Comparison of ENCODE assay signal across 14 cellular contexts in genomic region chr12:67747869-67748760, GRCh38.
A peak's percentile ranks its signal among the peaks of the same experiment; 100 is the strongest.
DNase-seq lines count a peak whose midpoint lies in the region; ATAC-seq, FAIRE-seq and TF ChIP-seq lines count a peak whose summit lies in the region.
"Had no signal": no experiment of that assay in that cellular context is flagged by ENCODE, and none has a peak within 500 bp of the region (broad histone marks: within the 10 kb centered on the region; RNA-seq: fewer than 3 reads in every experiment).

No MANE protein-coding gene starts in this region.

- H3K4me3 ChIP-seq in A549 (no peak overlapping the region), body of pancreas (no peak overlapping the region), keratinocyte (ENCODE audit: control insufficient read depth in 2 of 3, extremely low read depth in 1 of 3, insufficient read depth in 2 of 3, low read depth in 1 of 3, low read length in 3 of 3) (no peak overlapping the region), GM23338 (no peak overlapping the region)
- H3K4me3 ChIP-seq: GM12878, ovary, vagina had no signal

- H3K27me3 Mint-ChIP-seq in osteocyte (ENCODE audit: unreplicated experiment) (no peaks in the 10 kb centered on the region), GM23338 (ENCODE audit: insufficient read depth, low read depth, poor library complexity) (peaks cover 1% of the 10 kb centered on the region)

- no peak overlapping the region for H3K4me3 Mint-ChIP-seq in osteocyte (ENCODE audit: unreplicated experiment)
- H3K4me3 Mint-ChIP-seq in GM23338 = no peak overlapping the region
- H3K4me3 Mint-ChIP-seq: activated T-cell treated with anti-CD3 and anti-CD28 coated beads, Interleukin-2, amount 50 U/mL, for 72 hours; immature natural killer cell had no signal

- no peak; a peak in 1 of 5 replicates for TF ChIP-seq EP300 in A549 (IDR thresholded peaks at IDR 0.05)

- no peak for TF ChIP-seq CTCF in A549 (IDR thresholded peaks at IDR 0.05)
- TF ChIP-seq CTCF in body of pancreas (IDR thresholded peaks at IDR 0.05) = peak in 3 of 7 experiments; percentile 9 to 32 (median 29)
- no peak for TF ChIP-seq CTCF in keratinocyte (optimal IDR thresholded peaks at IDR 0.05 in 1 of 3, IDR thresholded peaks at IDR 0.05 in 1 of 3, conservative IDR thresholded peaks at IDR 0.05 in 1 of 3; ENCODE audit: extremely low read depth in 1 of 3, insufficient read depth in 2 of 3, low read length in 3 of 3)
- TF ChIP-seq CTCF in osteocyte (IDR thresholded peaks at IDR 0.05) = no peak
- TF ChIP-seq CTCF in GM23338 (conservative IDR thresholded peaks at IDR 0.05; ENCODE audit: low read depth in 2 of 2) = no peak

- peaks cover 29% of the 10 kb centered on the region for H3K4me1 Mint-ChIP-seq in osteocyte (ENCODE audit: unreplicated experiment)
- no peaks in the 10 kb centered on the region; the same call in 2 of the 3 replicates for H3K4me1 Mint-ChIP-seq in GM23338
- H3K4me1 Mint-ChIP-seq: immature natural killer cell had no signal

- H3K9me2 ChIP-seq in GM23338 (ENCODE audit: insufficient read depth) = peaks cover 9% of the 10 kb centered on the region

- H4K20me1 ChIP-seq in keratinocyte (ENCODE audit: control insufficient read depth, extremely low read depth, insufficient read depth, low read length) (no peaks in the 10 kb centered on the region), GM23338 (replicated peaks; ENCODE audit: insufficient read depth) (no peaks in the 10 kb centered on the region)

- TF ChIP-seq POLR2A in A549 (IDR thresholded peaks at IDR 0.05; ENCODE audit: low read length) (no peak), body of pancreas (IDR thresholded peaks at IDR 0.05) (peak in 2 of 3 donors; percentile 43 to 52), GM18505 (IDR thresholded peaks at IDR 0.05; ENCODE audit: borderline replicate concordance, extremely low read depth, insufficient read depth, insufficient read length) (no peak)

- POLR2A ChIA-PET in A549 (lab: Yijun Ruan, JAX) = interaction anchor here (0.6 kb wide), 1 partner anchor 192 kb away, joined by 3 read pairs; no protein-coding TSS in a partner anchor

- H3K4me2 ChIP-seq in A549 = peak overlapping the region; percentile 66
- H3K4me2 ChIP-seq in keratinocyte (ENCODE audit: control insufficient read depth, extremely low read depth, insufficient read depth, low read depth, low read length) = peak overlapping the region; percentile 48
- H3K4me2 ChIP-seq in GM23338 = no peak overlapping the region

- no peaks in the 10 kb centered on the region for H3K79me2 ChIP-seq in keratinocyte (ENCODE audit: control insufficient read depth, insufficient read depth, low read length)
- no peaks in the 10 kb centered on the region for H3K79me2 ChIP-seq in GM23338 (replicated peaks; ENCODE audit: insufficient read depth)

- H3K27ac ChIP-seq in A549 (peak overlapping the region; percentile 67 to 77), body of pancreas (peak overlapping the region; percentile 47 to 78 (median 72)), keratinocyte (ENCODE audit: control insufficient read depth, insufficient read depth, low read length) (peak overlapping the region; percentile 34), GM23338 (ENCODE audit: low read depth) (no peak overlapping the region)
- H3K27ac ChIP-seq: ovary, vagina had no signal

- CTCF ChIA-PET in A549 (lab: Yijun Ruan, JAX) = interaction anchor here (1.0 kb wide), 1 partner anchor 15 kb away, joined by 4 read pairs; no protein-coding TSS in a partner anchor

- H3K27ac Mint-ChIP-seq in osteocyte (ENCODE audit: unreplicated experiment) (no peak overlapping the region), GM23338 (no peak overlapping the region)
- H3K27ac Mint-ChIP-seq: activated T-cell treated with anti-CD3 and anti-CD28 coated beads, Interleukin-2, amount 50 U/mL, for 72 hours; immature natural killer cell had no signal

- TF ChIP-seq RAD21 in A549 (conservative IDR thresholded peaks at IDR 0.05 in 1 of 2, IDR thresholded peaks at IDR 0.05 in 1 of 2) = 0 out of 5 replicates have a peak, but pooled peaks of 1 of the 2 experiments have one; percentile 17

- H3K36me3 Mint-ChIP-seq in osteocyte (ENCODE audit: unreplicated experiment) = no peaks in the 10 kb centered on the region
- H3K36me3 Mint-ChIP-seq in GM23338 (ENCODE audit: low read depth) = no peaks in the 10 kb centered on the region

- no peak overlapping the region for H3K9ac ChIP-seq in keratinocyte (ENCODE audit: control insufficient read depth, extremely low read depth, insufficient read depth, low read length)

- no peaks in the 10 kb centered on the region for H3K9me3 ChIP-seq in A549
- no peaks in the 10 kb centered on the region for H3K9me3 ChIP-seq in body of pancreas
- H3K9me3 ChIP-seq in keratinocyte (ENCODE audit: control insufficient read depth, low read depth, low read length) = no peaks in the 10 kb centered on the region
- H3K9me3 ChIP-seq: ovary, vagina had no signal

- no peaks in the 10 kb centered on the region for H3K9me3 Mint-ChIP-seq in osteocyte (ENCODE audit: unreplicated experiment)
- peaks cover 6% of the 10 kb centered on the region; the same call in 2 of the 3 replicates for H3K9me3 Mint-ChIP-seq in GM23338
- H3K9me3 Mint-ChIP-seq: immature natural killer cell had no signal

- no peaks in the 10 kb centered on the region for H3K9me1 ChIP-seq in keratinocyte (ENCODE audit: control insufficient read depth, extremely low read depth, insufficient read depth, low read length)

- no peaks in the 10 kb centered on the region for H3F3A ChIP-seq in GM23338 (replicated peaks; ENCODE audit: low read depth)

- H3K36me3 ChIP-seq in body of pancreas (replicated peaks in 1 of 2; ENCODE audit: insufficient read depth in 1 of 2, low read depth in 2 of 2) (no peaks in the 10 kb centered on the region), keratinocyte (ENCODE audit: control insufficient read depth in 2 of 2, extremely low read depth in 1 of 2, insufficient read depth in 2 of 2, low read length in 2 of 2) (no peaks in the 10 kb centered on the region), GM23338 (ENCODE audit: insufficient read depth) (no peaks in the 10 kb centered on the region; the same call in 1 of the 2 replicates)
- H3K36me3 ChIP-seq: ovary, vagina had no signal

- 18% methylated on average over 2 of the region's 2 CpGs for WGBS in A549 (ENCODE audit: missing lambda C conversion rate)
- 21 to 22% methylated on average over 2 of the region's 2 CpGs for WGBS in body of pancreas, 2 donors

- H3K27me3 ChIP-seq in body of pancreas = no peaks in the 10 kb centered on the region
- no peaks in the 10 kb centered on the region for H3K27me3 ChIP-seq in keratinocyte (ENCODE audit: control insufficient read depth, extremely low read depth, insufficient read depth, low read length)
- H3K27me3 ChIP-seq in GM23338 (ENCODE audit: insufficient read depth) = no peaks in the 10 kb centered on the region
- H3K27me3 ChIP-seq: ovary, vagina had no signal

- peaks cover 28% of the 10 kb centered on the region for H3K4me1 ChIP-seq in A549
- peaks cover 25% of the 10 kb centered on the region for H3K4me1 ChIP-seq in body of pancreas
- peaks cover 20% of the 10 kb centered on the region for H3K4me1 ChIP-seq in keratinocyte (ENCODE audit: control insufficient read depth, extremely low read depth, insufficient read depth, low read length)
- peaks cover 6% of the 10 kb centered on the region; the same call in 1 of the 2 replicates for H3K4me1 ChIP-seq in GM23338 (ENCODE audit: insufficient read depth)
- H3K4me1 ChIP-seq: vagina had no signal

- dilution Hi-C loops in keratinocyte (cut with MboI; ENCODE audit: extremely low pct_ligation_motif_present, low sequenced_read_pairs) = no loop called here

- intact Hi-C loops in body of pancreas (cut with DNase I) = no loop called here

- DNase-seq in A549 (ENCODE audit: low read depth in 1 of 2, low spot score in 1 of 2) (peak; percentile 15 to 79), HT1080 (ENCODE audit: low read depth) (peak; percentile 94), body of pancreas (peak; percentile 82 to 92 (median 88)), keratinocyte (ENCODE audit: low read depth, low spot score) (no peak), osteocyte (ENCODE audit: extremely low spot score, unreplicated experiment) (no peak), GM23338 (ENCODE audit: low spot score) (no peak), NCI-H524 treated with DMSO at 0.1 percent for 48 hours (lab: John Stamatoyannopoulos, UW) (no peak)
- DNase-seq: activated T-cell treated with anti-CD3 and anti-CD28 coated beads, Interleukin-2, amount 50 U/mL, for 72 hours; cortex of kidney; immature natural killer cell; ovary had no signal

- FAIRE-seq in A549 (lab: Jason Lieb, UNC) (no peak), keratinocyte (lab: Jason Lieb, UNC) (no peak)
- FAIRE-seq: GM12878 had no signal

- ATAC-seq in A549 (peak; percentile 87 to 88), body of pancreas (peak; percentile 94), GM18505 (IDR thresholded peaks at IDR 0.05; ENCODE audit: unreplicated experiment) (no peak), GM23338 (no peak)
- ATAC-seq: activated T-cell treated with anti-CD3 and anti-CD28 coated beads, Interleukin-2, amount 50 U/mL, for 72 hours; GM12878 had no signal

- H2AFZ ChIP-seq in keratinocyte (ENCODE audit: control insufficient read depth, low read length) (peak overlapping the region; percentile 55), GM23338 (no peak overlapping the region)

TF ChIP-seq in A549, 52 proteins besides CTCF, POLR2A, EP300 and RAD21 (continues in another document):
- peak; percentile 6 to 38; a peak in 1 of 4 replicates for TF ChIP-seq CEBPB (IDR thresholded peaks at IDR 0.05)
- no peak for TF ChIP-seq SMC3 (IDR thresholded peaks at IDR 0.05)
- TF ChIP-seq MAFK (IDR thresholded peaks at IDR 0.05; ENCODE audit: partially characterized antibody) = peak; percentile 2
- TF ChIP-seq KDM1A (IDR thresholded peaks at IDR 0.05; ENCODE audit: low read depth) = no peak

TF ChIP-seq in GM23338, 12 proteins besides CTCF, POLR2A, EP300 and RAD21 (continues in another document):
- TF ChIP-seq NANOG (IDR thresholded peaks at IDR 0.05; ENCODE audit: borderline replicate concordance) = no peak
- no peak for TF ChIP-seq EZH2 (IDR thresholded peaks at IDR 0.05; ENCODE audit: low read depth, unreplicated experiment)
- no peak for TF ChIP-seq ETS1 (IDR thresholded peaks at IDR 0.05)
- TF ChIP-seq POLR2AphosphoS5 (IDR thresholded peaks at IDR 0.05; ENCODE audit: low read depth) = no peak

Comparison
In these comparisons a context has a peak if more than half of its experiments do, and no peak if none do; other contexts are left out.
1. ATAC-seq: peak in A549 (2 of 2) and body of pancreas (single experiment); none in GM18505 (single experiment) and GM23338 (single experiment).
2. DNase-seq: peak in A549 (2 of 2), HT1080 (single experiment) and body of pancreas (4 of 4); none in keratinocyte (single experiment), osteocyte (single experiment), GM23338 (single experiment) and NCI-H524 treated with DMSO at 0.1 percent for 48 hours (single experiment).
3. POLR2A ChIP-seq: peak in body of pancreas (2 of 3); none in A549 (single experiment) and GM18505 (single experiment).